Comparison of ENCODE assay signal across 27 cellular contexts in the genomic region with DNA sequence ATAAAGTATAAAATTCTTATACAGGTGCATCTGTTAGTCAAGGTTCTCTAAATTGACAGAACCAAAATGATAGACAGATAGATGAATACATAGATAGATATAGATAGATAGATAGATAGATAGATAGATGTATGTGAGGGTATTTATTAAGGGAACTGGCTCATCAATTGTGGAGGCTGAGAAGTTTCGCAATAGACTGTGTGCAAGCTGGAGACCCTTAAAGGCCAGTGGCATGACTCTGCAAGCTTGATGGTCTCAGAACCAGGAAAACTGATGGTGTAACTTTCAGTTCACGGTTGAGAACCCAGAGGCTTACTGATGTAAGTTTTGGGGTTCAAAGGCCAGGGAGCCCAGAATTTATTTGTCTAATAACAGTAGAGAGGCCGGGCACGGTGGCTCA.
"Had no signal": no experiment of that assay in that cellular context is flagged by ENCODE, and none has a peak within 500 bp of the region (broad histone marks: within the 10 kb centered on the region; RNA-seq: fewer than 3 reads in every experiment).

No MANE protein-coding gene starts in this region.

- H3K9ac ChIP-seq: neural progenitor cell, parathyroid adenoma had no signal

- H3K36me3 ChIP-seq: ovary, spleen, suprapubic skin, tibial artery, transverse colon, upper lobe of right lung, uterus had no signal

- H3K4me2 ChIP-seq: neural progenitor cell, smooth muscle cell had no signal

- ATAC-seq: natural killer cell; psoas muscle; right cardiac atrium; sciatic nerve; stimulated activated memory B cell treated with anti-CD40 and anti-IgM and Interleukin-4, amounts not matched to agents 10 μg/mL and 1 μg/mL and 100 μg/mL, for 72 hours; stimulated activated naive CD8-positive, alpha-beta T cell treated with anti-CD3 and anti-CD28 coated beads, Interleukin-15, amount 100 ng/mL, for 72 hours; stimulated activated naive CD8-positive, alpha-beta T cell treated with anti-CD3 and anti-CD28 coated beads, Interleukin-15, Interleukin-2, amounts not matched to agents 100 U/mL and 50 U/mL, for 24 hours; upper lobe of right lung had no signal

- H2AFZ ChIP-seq: neural progenitor cell, parathyroid adenoma had no signal

- H3K9me3 ChIP-seq: ovary, suprapubic skin, testis, upper lobe of right lung, uterus had no signal

- H3K4me1 ChIP-seq: parathyroid adenoma, psoas muscle, spleen, suprapubic skin, testis, tibial artery, transverse colon, upper lobe of right lung, uterus had no signal

- H3K27me3 ChIP-seq: neural progenitor cell, spleen, suprapubic skin, testis, tibial artery, transverse colon, upper lobe of right lung had no signal

- H3K27ac ChIP-seq: neural progenitor cell, ovary, parathyroid adenoma, psoas muscle, skin epidermis, spleen, suprapubic skin, testis, tibial artery, transverse colon, upper lobe of right lung, uterus had no signal

- H3K4me3 ChIP-seq: neural progenitor cell, ovary, psoas muscle, skin epidermis, smooth muscle cell, spleen, suprapubic skin, testis, tibial artery, transverse colon, upper lobe of right lung, uterus had no signal

- DNase-seq: natural killer cell; occipital lobe; ovary; psoas muscle; right cardiac atrium; stimulated activated CD4-positive, alpha-beta T cell treated with anti-CD3 and anti-CD28 coated beads, Interleukin-12 subunit alpha, Interleukin-12 subunit beta, amount 100 ng/mL, for 4 hours; stimulated activated CD4-positive, alpha-beta T cell treated with anti-CD3 and anti-CD28 coated beads, Interleukin-1b, Interleukin-23, amount 100 ng/mL, for 48 hours; stimulated activated CD4-positive, alpha-beta T cell treated with anti-CD3 and anti-CD28 coated beads, Interleukin-4, amount 100 ng/mL, for 1 hour; stimulated activated CD4-positive, alpha-beta T cell treated with anti-CD3 and anti-CD28 coated beads, Interleukin-4, amount 100 ng/mL, for 4 hours; stimulated activated CD8-positive, alpha-beta memory T cell treated with anti-CD3 and anti-CD28 coated beads, Interleukin-4, amount 100 ng/mL, for 48 hours; stimulated activated naive CD4-positive, alpha-beta T cell; stimulated activated naive CD8-positive, alpha-beta T cell treated with anti-CD3 and anti-CD28 coated beads, Interleukin-15, amount 100 ng/mL, for 72 hours; stimulated activated naive CD8-positive, alpha-beta T cell treated with anti-CD3 and anti-CD28 coated beads, Interleukin-15, Interleukin-2, amounts not matched to agents 100 U/mL and 50 U/mL, for 24 hours; substantia nigra; testis; tibial artery; transverse colon; upper lobe of right lung; uterus had no signal
